15 cellular contexts compared by ENCODE assay signal in the genomic region with DNA sequence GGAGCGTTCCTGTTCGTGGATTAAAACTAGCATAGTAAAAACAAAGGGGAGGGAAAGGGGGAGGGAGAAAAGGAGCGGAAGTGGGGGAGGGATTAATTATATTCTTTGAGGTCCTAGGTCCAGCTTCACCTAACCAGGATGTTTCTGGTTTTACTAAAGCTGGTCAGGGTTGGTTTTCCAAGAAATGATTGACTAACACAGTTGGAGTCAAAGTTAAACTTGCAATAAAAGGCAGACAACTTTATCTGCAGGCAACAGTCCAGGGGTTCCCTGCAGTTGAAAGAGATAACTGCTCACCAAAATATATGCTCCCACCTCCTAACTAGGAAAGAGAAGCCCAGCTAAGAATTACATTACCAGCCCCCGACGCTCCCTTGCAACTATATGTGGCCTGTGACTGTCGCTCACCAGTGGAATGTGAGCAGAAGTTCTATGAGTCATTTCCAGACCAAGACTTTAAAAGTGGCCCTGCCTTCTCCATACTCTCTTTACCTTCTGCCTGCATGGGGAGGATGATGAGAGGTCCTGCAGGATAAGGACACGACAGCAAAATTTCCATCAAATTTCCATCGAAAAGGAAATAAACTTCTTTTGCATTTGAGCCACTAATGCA.
DNase-seq lines count a peak whose midpoint lies in the region; ATAC-seq, FAIRE-seq and TF ChIP-seq lines count a peak whose summit lies in the region.
"Had no signal": no experiment of that assay in that cellular context is flagged by ENCODE, and none has a peak within 500 bp of the region (broad histone marks: within the 10 kb centered on the region; RNA-seq: fewer than 3 reads in every experiment).

No MANE protein-coding gene starts in this region.

- no peaks in the 10 kb centered on the region; the same call in 1 of the 2 replicates for H4K20me1 ChIP-seq in K562 (replicated peaks; ENCODE audit: control insufficient read depth, insufficient read depth, low read length)

- TF ChIP-seq CTCF in K562 (IDR thresholded peaks at IDR 0.05 in 2 of 3, conservative IDR thresholded peaks at IDR 0.05 in 1 of 3; ENCODE audit: insufficient read depth in 2 of 3, low read depth in 1 of 3, low read length in 3 of 3) (no peak), mucosa of descending colon (IDR thresholded peaks at IDR 0.05) (no peak), GM20000 (IDR thresholded peaks at IDR 0.05; ENCODE audit: extremely low read depth, missing control alignments) (no peak), WERI-Rb-1 (IDR thresholded peaks at IDR 0.05; ENCODE audit: low read depth, low read length) (no peak)

- in situ Hi-C loops in Caki2 (cut with HindIII; ENCODE audit: low pct_unique_long_range_greater_than_20kb, low sequenced_read_pairs) (no loop called here), K562 (cut with MboI) (no loop called here)

- H3K9me1 ChIP-seq in K562 (ENCODE audit: control insufficient read depth, insufficient read depth, low read length) = no peaks in the 10 kb centered on the region

- no peaks in the 10 kb centered on the region; a peak in 2 of 5 replicates for H3K27me3 ChIP-seq in K562 (ENCODE audit: control insufficient read depth in 2 of 2, insufficient read depth in 2 of 2, low read length in 2 of 2)
- no peaks in the 10 kb centered on the region for H3K27me3 ChIP-seq in WERI-Rb-1 (ENCODE audit: insufficient read depth, low read depth, severe bottlenecking)
- H3K27me3 ChIP-seq: thyroid gland had no signal

- no peak; a peak in 1 of 4 replicates for TF ChIP-seq RAD21 in K562 (CRISPR knock-in tag; conservative IDR thresholded peaks at IDR 0.05 in 1 of 2, IDR thresholded peaks at IDR 0.05 in 1 of 2)

- no TSS peak for BruUV-seq in K562 (replicated peaks; lab: Mats Ljungman, UMichigan)

- no peaks in the 10 kb centered on the region for H3K79me2 ChIP-seq in K562 (ENCODE audit: control insufficient read depth, insufficient read depth, low read length)

- no peaks in the 10 kb centered on the region for H3K36me3 ChIP-seq in K562 (ENCODE audit: control insufficient read depth, insufficient read depth, low read length)
- no peaks in the 10 kb centered on the region for H3K36me3 ChIP-seq in mucosa of descending colon (ENCODE audit: low read depth)
- no peaks in the 10 kb centered on the region for H3K36me3 ChIP-seq in WERI-Rb-1
- H3K36me3 ChIP-seq: prostate gland, thyroid gland had no signal

- FAIRE-seq in K562 (lab: Jason Lieb, UNC) = peak; percentile 95

- peak overlapping the region; percentile 40; the same call in 1 of the 2 replicates for H3K4me2 ChIP-seq in K562 (ENCODE audit: insufficient read depth, low read length)

- CTCF ChIA-PET in K562 (lab: Yijun Ruan, JAX; ENCODE audit: low intra/inter-chr PET ratio) = no interaction called here

- no peak for TF ChIP-seq POLR2A in K562 (conservative IDR thresholded peaks at IDR 0.05)
- TF ChIP-seq POLR2A in GM18505 (IDR thresholded peaks at IDR 0.05; ENCODE audit: borderline replicate concordance, extremely low read depth, insufficient read depth, insufficient read length) = no peak

- POLR2A ChIA-PET in K562 (lab: Yijun Ruan, JAX) = interaction anchor here (1.1 kb wide), 1 partner anchor 19 kb away, joined by 4 read pairs; no protein-coding TSS in a partner anchor

- H3K9me3 ChIP-seq in K562 (replicated peaks; ENCODE audit: control insufficient read depth, insufficient read depth, low read depth, low read length) (no peaks in the 10 kb centered on the region), mucosa of descending colon (no peaks in the 10 kb centered on the region), WERI-Rb-1 (ENCODE audit: severe bottlenecking) (no peaks in the 10 kb centered on the region)
- H3K9me3 ChIP-seq: prostate gland, thyroid gland had no signal

- TF ChIP-seq EP300 in K562 (IDR thresholded peaks at IDR 0.05; ENCODE audit: low read length) = peak; percentile 26; the same call in 1 of the 2 replicates

- ATAC-seq in K562 (peak; percentile 85), mucosa of descending colon (peak; percentile 82), GM18505 (IDR thresholded peaks at IDR 0.05; ENCODE audit: unreplicated experiment) (no peak), HG02610 (IDR thresholded peaks at IDR 0.05; ENCODE audit: unreplicated experiment) (no peak)
- ATAC-seq: activated T-cell treated with anti-CD3 and anti-CD28 coated beads, Interleukin-2, amount 50 U/mL, for 72 hours had no signal

- WGBS in K562 (ENCODE audit: insufficient coverage, low coverage, missing lambda C conversion rate) = 0% methylated on average over 5 of the region's 8 CpGs

- no peak overlapping the region for H3K9ac ChIP-seq in K562 (ENCODE audit: insufficient read depth in 1 of 2, low read depth in 2 of 2, low read length in 2 of 2)

- H2AFZ ChIP-seq in K562 (ENCODE audit: low read depth, low read length) = peak overlapping the region; percentile 47; the same call in 1 of the 2 replicates

- intact Hi-C loops in K562 (cut with micrococcal nuclease) = no loop called here
- intact Hi-C loops in mucosa of descending colon (cut with DNase I, micrococcal nuclease) = no loop called here

- peaks cover 0 to 15% of the 10 kb centered on the region in 2 experiments; a peak in 3 of 5 replicates for H3K4me1 ChIP-seq in K562 (replicated peaks in 1 of 2; ENCODE audit: control insufficient read depth in 2 of 2, insufficient read depth in 2 of 2, low read length in 2 of 2)
- H3K4me1 ChIP-seq in mucosa of descending colon (ENCODE audit: low read depth) = no peaks in the 10 kb centered on the region
- H3K4me1 ChIP-seq: prostate gland, thyroid gland had no signal

- H3K27ac ChIP-seq in K562 (ENCODE audit: extremely low read depth, low read depth, low read length) (no peak overlapping the region), WERI-Rb-1 (no peak overlapping the region)
- H3K27ac ChIP-seq: prostate gland, thyroid gland had no signal

- DNase-seq in Caki2 (ENCODE audit: low read depth) = peak; percentile 44
- peak; percentile 53 for DNase-seq in HT-29 (ENCODE audit: low spot score)
- DNase-seq in K562 (ENCODE audit: extremely low read depth in 1 of 4, low spot score in 3 of 4) = peak; percentile 29 to 82 (median 43)
- peak in 1 of 3 donors; percentile 43 for DNase-seq in mucosa of descending colon
- DNase-seq in GM20000 (ENCODE audit: low spot score) = no peak
- DNase-seq in WERI-Rb-1 = no peak
- DNase-seq: activated CD4-positive, alpha-beta T cell treated with anti-CD3 and anti-CD28 coated beads, Interleukin-2, amount 10 ng/mL, durations not matched to agents 7 days and 5 days; activated T-cell treated with anti-CD3 and anti-CD28 coated beads, Interleukin-2, amount 50 U/mL, for 72 hours; aorta; dermis blood vessel endothelial cell; KBM-7; thyroid gland had no signal

- H3K4me3 ChIP-seq in K562 (no peak overlapping the region), mucosa of descending colon (no peak overlapping the region), WERI-Rb-1 (ENCODE audit: low read depth, low read length) (no peak overlapping the region)
- H3K4me3 ChIP-seq: prostate gland, thyroid gland had no signal

TF ChIP-seq in K562, 482 proteins besides CTCF, POLR2A, EP300 and RAD21 (continues in another document):
- peak; percentile 64 for TF ChIP-seq TAL1 (IDR thresholded peaks at IDR 0.05)
- TF ChIP-seq KDM1A (IDR thresholded peaks at IDR 0.05) = 0 out of 4 replicates have a peak, but pooled peaks of 1 of the 2 experiments have one; percentile 27
- TF ChIP-seq STAT5A (IDR thresholded peaks at IDR 0.05; ENCODE audit: borderline replicate concordance, low read length) = peak; percentile 72
- TF ChIP-seq GATA2 (CRISPR knock-in tag; IDR thresholded peaks at IDR 0.05) = peak; percentile 8; the same call in 1 of the 2 replicates
- peak; percentile 66 for TF ChIP-seq CBFA2T2 (conservative IDR thresholded peaks at IDR 0.05)
- peak; percentile 25; the same call in 1 of the 2 replicates for TF ChIP-seq NCOR1 (IDR thresholded peaks at IDR 0.05)
- TF ChIP-seq LCOR (CRISPR knock-in tag; IDR thresholded peaks at IDR 0.05) = peak; percentile 29; the same call in 1 of the 2 replicates
- peak; percentile 88 for TF ChIP-seq TCF3 (CRISPR knock-in tag; IDR thresholded peaks at IDR 0.05)
- TF ChIP-seq, protein P1, sequence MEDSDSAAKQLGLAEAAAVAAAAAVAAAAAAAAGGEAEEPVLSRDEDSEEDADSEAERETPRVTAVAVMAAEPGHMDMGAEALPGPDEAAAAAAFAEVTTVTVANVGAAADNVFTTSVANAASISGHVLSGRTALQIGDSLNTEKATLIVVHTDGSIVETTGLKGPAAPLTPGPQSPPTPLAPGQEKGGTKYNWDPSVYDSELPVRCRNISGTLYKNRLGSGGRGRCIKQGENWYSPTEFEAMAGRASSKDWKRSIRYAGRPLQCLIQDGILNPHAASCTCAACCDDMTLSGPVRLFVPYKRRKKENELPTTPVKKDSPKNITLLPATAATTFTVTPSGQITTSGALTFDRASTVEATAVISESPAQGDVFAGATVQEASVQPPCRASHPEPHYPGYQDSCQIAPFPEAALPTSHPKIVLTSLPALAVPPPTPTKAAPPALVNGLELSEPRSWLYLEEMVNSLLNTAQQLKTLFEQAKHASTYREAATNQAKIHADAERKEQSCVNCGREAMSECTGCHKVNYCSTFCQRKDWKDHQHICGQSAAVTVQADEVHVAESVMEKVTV (CRISPR knock-in tag; IDR thresholded peaks at IDR 0.05) = no peak
- peak; percentile 85 for TF ChIP-seq FOSL1 (tag; conservative IDR thresholded peaks at IDR 0.05)
- TF ChIP-seq SMAD4 (CRISPR knock-in tag; conservative IDR thresholded peaks at IDR 0.05) = 0 out of 2 replicates have a peak, but pooled peaks have one; percentile 38
- peak; percentile 28; the same call in 1 of the 2 replicates for TF ChIP-seq NFIC (IDR thresholded peaks at IDR 0.05)
- 0 out of 2 replicates have a peak, but pooled peaks have one; percentile 25 for TF ChIP-seq SOX6 (IDR thresholded peaks at IDR 0.05)
- no peak for TF ChIP-seq HBP1 (CRISPR knock-in tag; IDR thresholded peaks at IDR 0.05)
- TF ChIP-seq SMARCA4 (IDR thresholded peaks at IDR 0.05) = 0 out of 2 replicates have a peak, but pooled peaks have one; percentile 28
- TF ChIP-seq TEAD1 (CRISPR knock-in tag; IDR thresholded peaks at IDR 0.05) = peak in 1 of 2 experiments; percentile 84; a peak in 2 of 4 replicates
- TF ChIP-seq ETV5 (CRISPR knock-in tag; IDR thresholded peaks at IDR 0.05; ENCODE audit: low read depth) = no peak; the same call in 1 of the 2 replicates
- TF ChIP-seq HSF4 (CRISPR knock-in tag; IDR thresholded peaks at IDR 0.05; ENCODE audit: borderline replicate concordance) = no peak

Comparison
In these comparisons a context has a peak if more than half of its experiments do, and no peak if none do; other contexts are left out.
1. DNase-seq: peak in Caki2 (single experiment), HT-29 (single experiment) and K562 (4 of 4); none in GM20000 (single experiment) and WERI-Rb-1 (single experiment).
2. ATAC-seq: peak in K562 (single experiment) and mucosa of descending colon (single experiment); none in GM18505 (single experiment) and HG02610 (single experiment).